Comparison of ENCODE assay signal across 12 cellular contexts in the genomic region with DNA sequence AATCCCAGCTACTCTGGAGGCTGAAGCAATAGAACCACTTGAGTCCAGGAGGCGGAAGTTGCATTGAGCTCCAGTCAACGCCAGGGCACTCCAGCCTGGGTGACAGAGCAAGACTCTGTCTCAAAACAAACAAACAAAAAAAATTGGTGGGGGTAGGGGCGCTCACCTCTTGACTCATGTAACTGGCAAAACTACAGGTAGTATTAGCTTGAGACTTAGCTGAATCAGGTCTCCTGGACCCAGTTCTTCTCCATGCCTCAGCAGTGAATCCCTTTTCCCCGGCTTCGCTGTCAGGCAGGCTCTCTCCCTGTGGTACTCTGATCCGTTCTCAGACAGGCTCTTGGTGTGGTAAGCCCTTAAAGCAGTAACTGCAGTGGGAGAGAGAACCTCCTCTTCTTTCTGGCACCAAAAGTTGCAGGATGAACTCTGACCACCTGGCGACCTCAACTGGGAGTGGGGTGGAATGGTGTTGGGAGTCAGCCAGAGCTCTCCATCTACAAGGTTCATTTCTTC. TPM values are rescaled to one million over a fixed set of nuclear protein-coding genes. Genes with fewer than 3 reads are reported as not detected.
DNase-seq lines count a peak whose midpoint lies in the region; ATAC-seq and TF ChIP-seq lines count a peak whose summit lies in the region.
"Had no signal": no experiment of that assay in that cellular context is flagged by ENCODE, and none has a peak within 500 bp of the region (broad histone marks: within the 10 kb centered on the region; RNA-seq: fewer than 3 reads in every experiment).

No MANE protein-coding gene starts in this region.

- no peaks in the 10 kb centered on the region for H3K27me3 ChIP-seq in prostate gland (replicated peaks; ENCODE audit: insufficient read depth)
- H3K27me3 ChIP-seq: BE2C had no signal

- no TSS peak for BruUV-seq in Calu3 (replicated peaks; lab: Mats Ljungman, UMichigan)

- peaks cover 23% of the 10 kb centered on the region for H3K4me1 Mint-ChIP-seq in brain
- H3K4me1 Mint-ChIP-seq in nephron, result peaks cover 33% of the 10 kb centered on the region
- peaks cover 25% of the 10 kb centered on the region for H3K4me1 Mint-ChIP-seq in Calu3 (ENCODE audit: low read depth, unreplicated experiment)

- no peak for TF ChIP-seq POLR2A in prostate gland (IDR thresholded peaks at IDR 0.05)

- no peak for ATAC-seq in GM19328 (IDR thresholded peaks at IDR 0.05; ENCODE audit: unreplicated experiment)

- H3K9me3 ChIP-seq in prostate gland, result no peaks in the 10 kb centered on the region
- H3K9me3 ChIP-seq: BE2C had no signal

- peak; percentile 50 for DNase-seq in COLO668 (lab: John Stamatoyannopoulos, UW; ENCODE audit: unreplicated experiment)
- peak; percentile 90 for DNase-seq in NCI-H2029 (lab: John Stamatoyannopoulos, UW)
- no peak for DNase-seq in HPDE6-E6E7 (ENCODE audit: extremely low spot score)
- DNase-seq in Calu3, result no peak
- no peak for DNase-seq in prostate gland (ENCODE audit: low spot score)
- DNase-seq: activated CD4-positive, alpha-beta memory T cell treated with anti-CD3 and anti-CD28 coated beads, Interleukin-2, amount 10 ng/mL, durations not matched to agents 7 days and 5 days; BE2C; erythroblast had no signal

- intact Hi-C loops in Calu3 (cut with micrococcal nuclease; ENCODE audit: unreplicated experiment), result no loop called here
- intact Hi-C loops in prostate gland (cut with DNase I), result no loop called here

- H3K9me3 Mint-ChIP-seq in brain, result peaks cover 0 to 3% (median 0%) of the 10 kb centered on the region in 5 experiments
- H3K9me3 Mint-ChIP-seq in nephron, result no peaks in the 10 kb centered on the region
- H3K9me3 Mint-ChIP-seq in Calu3 (ENCODE audit: low read depth, unreplicated experiment), result no peaks in the 10 kb centered on the region
- H3K9me3 Mint-ChIP-seq: activated CD4-positive, alpha-beta memory T cell treated with anti-CD3 and anti-CD28 coated beads, Interleukin-2, amount 10 ng/mL, durations not matched to agents 7 days and 5 days had no signal

- H3K27me3 Mint-ChIP-seq in brain, result no peaks in the 10 kb centered on the region
- no peaks in the 10 kb centered on the region for H3K27me3 Mint-ChIP-seq in nephron (ENCODE audit: low read depth)
- no peaks in the 10 kb centered on the region for H3K27me3 Mint-ChIP-seq in Calu3 (ENCODE audit: unreplicated experiment)
- H3K27me3 Mint-ChIP-seq: activated CD4-positive, alpha-beta memory T cell treated with anti-CD3 and anti-CD28 coated beads, Interleukin-2, amount 10 ng/mL, durations not matched to agents 7 days and 5 days had no signal

- H3K36me3 Mint-ChIP-seq in brain, result peaks cover 60% of the 10 kb centered on the region
- peaks cover 42% of the 10 kb centered on the region for H3K36me3 Mint-ChIP-seq in nephron (ENCODE audit: low read depth)
- peaks cover 20% of the 10 kb centered on the region for H3K36me3 Mint-ChIP-seq in Calu3 (ENCODE audit: insufficient read depth, unreplicated experiment)

- peaks cover 3% of the 10 kb centered on the region for H3K4me1 ChIP-seq in prostate gland (replicated peaks)
- H3K4me1 ChIP-seq: BE2C had no signal

- no peaks in the 10 kb centered on the region for H3K36me3 ChIP-seq in prostate gland

- no peak for TF ChIP-seq CTCF in brain (conservative IDR thresholded peaks at IDR 0.05)
- TF ChIP-seq CTCF in nephron (IDR thresholded peaks at IDR 0.05; ENCODE audit: unreplicated experiment in 3 of 3), result no peak
- no peak for TF ChIP-seq CTCF in Calu3 (IDR thresholded peaks at IDR 0.05; ENCODE audit: unreplicated experiment)
- TF ChIP-seq CTCF in prostate gland (IDR thresholded peaks at IDR 0.05), result no peak

- WGBS in prostate gland, result 88% methylated on average over 7 of the region's 7 CpGs

- H3K27ac Mint-ChIP-seq in brain, result peak overlapping the region in 3 of 5 experiments; percentile 25 to 65 (median 26)
- H3K27ac Mint-ChIP-seq in nephron, result peak overlapping the region; percentile 61 to 86 (median 68)
- no peak overlapping the region for H3K27ac Mint-ChIP-seq in Calu3 (ENCODE audit: unreplicated experiment)
- H3K27ac Mint-ChIP-seq: activated CD4-positive, alpha-beta memory T cell treated with anti-CD3 and anti-CD28 coated beads, Interleukin-2, amount 10 ng/mL, durations not matched to agents 7 days and 5 days had no signal

- no peak overlapping the region for H3K27ac ChIP-seq in prostate gland

- CTCF ChIA-PET in Calu3 (lab: Charles Lee), result interaction anchor here (1.0 kb wide), 1 partner anchor 215 kb away, joined by 4 read pairs; no protein-coding TSS in a partner anchor

- H3K4me3 ChIP-seq in prostate gland, result no peak overlapping the region
- H3K4me3 ChIP-seq: smooth muscle cell had no signal

- H3K4me3 Mint-ChIP-seq in brain (no peak overlapping the region), nephron (no peak overlapping the region), Calu3 (ENCODE audit: low read depth, unreplicated experiment) (no peak overlapping the region)
- H3K4me3 Mint-ChIP-seq: activated CD4-positive, alpha-beta memory T cell treated with anti-CD3 and anti-CD28 coated beads, Interleukin-2, amount 10 ng/mL, durations not matched to agents 7 days and 5 days had no signal

RNA-seq across cellular contexts. Expression of gene SLC9A8, which starts 12.9 kb away (rescaled TPM):
- 5.4 TPM for polyA plus RNA-seq in brain (ENCODE audit: insufficient read depth, low read depth, low replicate concordance)
- total RNA-seq in Calu3 (2022), result 30.0 and 31.7 TPM in 2 replicates
- 10 to 100 TPM; 13.5 to 26.4 TPM for total RNA-seq in prostate gland

Comparison
In these comparisons a context has a peak if more than half of its experiments do, and no peak if none do; other contexts are left out.
1. DNase-seq: peak in COLO668 (single experiment) and NCI-H2029 (single experiment); none in HPDE6-E6E7 (single experiment), Calu3 (single experiment) and prostate gland (single experiment).